8 cellular contexts compared by ENCODE assay signal in the genomic region with DNA sequence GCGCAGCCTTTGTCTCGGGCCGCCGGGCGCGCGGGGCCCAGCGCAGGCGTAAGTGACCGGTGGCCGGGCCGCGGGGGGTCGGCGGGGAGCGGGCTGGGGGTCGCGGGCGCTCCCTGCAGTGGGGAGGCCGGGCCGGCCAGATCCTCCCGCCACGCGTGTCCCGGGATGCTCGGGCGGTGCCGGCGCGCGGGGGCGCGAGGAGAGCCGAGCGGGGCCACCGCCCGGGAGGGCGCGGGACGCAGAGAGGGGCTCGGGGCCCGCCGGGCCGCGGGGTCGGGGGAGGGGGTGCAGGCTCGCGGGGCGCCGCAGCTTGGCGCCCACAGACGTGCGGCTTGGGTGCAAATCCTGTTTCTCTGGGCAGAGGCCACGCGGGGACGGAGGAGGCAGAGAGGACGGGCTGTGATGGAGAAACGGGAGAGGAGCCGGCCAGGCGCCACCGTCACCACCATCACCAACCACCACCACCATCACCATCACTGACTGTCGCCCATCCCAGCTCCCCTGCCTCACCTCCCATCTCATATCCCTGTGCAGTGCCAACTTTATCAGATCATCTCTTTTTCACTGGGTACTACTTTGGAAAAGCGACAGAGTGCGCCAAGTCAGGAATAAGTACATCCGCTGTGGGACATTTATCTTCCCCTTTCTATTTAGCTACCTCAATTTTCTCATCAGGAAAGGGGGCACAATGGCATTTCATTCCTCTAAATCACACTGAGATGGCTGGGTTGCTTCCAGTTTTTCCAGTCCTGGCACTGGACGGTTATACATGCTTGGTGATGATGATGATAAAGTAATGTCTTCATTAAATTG.
A peak's percentile ranks its signal among the peaks of the same experiment; 100 is the strongest.
DNase-seq lines count a peak whose midpoint lies in the region; ATAC-seq and TF ChIP-seq lines count a peak whose summit lies in the region.

No MANE protein-coding gene starts in this region.

- H3K4me3 Mint-ChIP-seq in activated naive CD4-positive, alpha-beta T cell treated with anti-CD3 and anti-CD28 coated beads, Interleukin-2, amount 10 ng/mL, durations not matched to agents 7 days and 5 days, result peak overlapping the region; percentile 72
- H3K4me3 Mint-ChIP-seq in T-cell, result peak overlapping the region; percentile 73 to 83 (median 78)

- TF ChIP-seq CTCF in transverse colon (IDR thresholded peaks at IDR 0.05), result no peak

- H3K4me1 Mint-ChIP-seq in activated naive CD4-positive, alpha-beta T cell treated with anti-CD3 and anti-CD28 coated beads, Interleukin-2, amount 10 ng/mL, durations not matched to agents 7 days and 5 days, result peaks cover 9% of the 10 kb centered on the region
- H3K4me1 Mint-ChIP-seq in T-cell, result peaks cover 7 to 13% (median 12%) of the 10 kb centered on the region in 3 donors

- ATAC-seq in T-cell (replicated peaks in 1 of 4), result no peak

- no peaks in the 10 kb centered on the region for H3K36me3 Mint-ChIP-seq in activated naive CD4-positive, alpha-beta T cell treated with anti-CD3 and anti-CD28 coated beads, Interleukin-2, amount 10 ng/mL, durations not matched to agents 7 days and 5 days
- H3K36me3 Mint-ChIP-seq in T-cell, result no peaks in the 10 kb centered on the region

- WGBS in transverse colon (ENCODE audit: low coverage in 1 of 2), 2 donors, result 18 to 33% methylated on average over 2 to 16 of the region's 66 CpGs

- H3K36me3 ChIP-seq in iPS-18a (ENCODE audit: control insufficient read depth, low read depth, low read length), result no peaks in the 10 kb centered on the region
- H3K36me3 ChIP-seq in transverse colon, result no peaks in the 10 kb centered on the region

- no peak for DNase-seq in activated naive CD4-positive, alpha-beta T cell treated with anti-CD3 and anti-CD28 coated beads, Interleukin-2, amount 10 ng/mL, durations not matched to agents 7 days and 5 days
- no peak for DNase-seq in activated naive CD4-positive, alpha-beta T cell treated with anti-CD3 and anti-CD28 coated beads, Interleukin-2, amount 50 U/mL, for 16 hours
- DNase-seq in T-cell, result no peak
- no peak for DNase-seq in transverse colon
- no peak for DNase-seq in NCI-H2107 (lab: John Stamatoyannopoulos, UW)
- no peak for DNase-seq in DMS153 (lab: John Stamatoyannopoulos, UW)
- no peak for DNase-seq in HCEC 1CT

- no peak for TF ChIP-seq EP300 in transverse colon (IDR thresholded peaks at IDR 0.05; ENCODE audit: low read depth)

- in situ Hi-C loops in transverse colon (cut with MboI; ENCODE audit: low pct_ligation_motif_present in 1 of 4, low pct_unique_long_range_greater_than_20kb in 1 of 4, low sequenced_read_pairs in 3 of 4), result no loop called here

- POLR2A ChIA-PET in T-cell (lab: Charles Lee), result no interaction called here

- H3K27me3 ChIP-seq in iPS-18a (ENCODE audit: control insufficient read depth, insufficient read depth, low read length) (peaks cover 13% of the 10 kb centered on the region), transverse colon (peaks cover 62% of the 10 kb centered on the region)

- H3K27me3 Mint-ChIP-seq in activated naive CD4-positive, alpha-beta T cell treated with anti-CD3 and anti-CD28 coated beads, Interleukin-2, amount 10 ng/mL, durations not matched to agents 7 days and 5 days, result peaks cover 63% of the 10 kb centered on the region
- peaks cover 66% of the 10 kb centered on the region in 2 donors for H3K27me3 Mint-ChIP-seq in T-cell

- H3K9ac ChIP-seq in iPS-18a (ENCODE audit: low read length), result peak overlapping the region; percentile 47

- CTCF ChIA-PET in activated naive CD4-positive, alpha-beta T cell treated with anti-CD3 and anti-CD28 coated beads, Interleukin-2, amount 10 ng/mL, durations not matched to agents 7 days and 5 days (lab: Charles Lee), result no interaction called here
- CTCF ChIA-PET in T-cell (lab: Charles Lee), result no interaction called here

- H3K9me3 Mint-ChIP-seq in activated naive CD4-positive, alpha-beta T cell treated with anti-CD3 and anti-CD28 coated beads, Interleukin-2, amount 10 ng/mL, durations not matched to agents 7 days and 5 days, result no peaks in the 10 kb centered on the region
- H3K9me3 Mint-ChIP-seq in T-cell, result no peaks in the 10 kb centered on the region

- peak overlapping the region; percentile 76 for H3K4me3 ChIP-seq in iPS-18a (ENCODE audit: low read length)
- peak overlapping the region in 3 of 4 donors; percentile 23 to 47 (median 30) for H3K4me3 ChIP-seq in transverse colon

- intact Hi-C loops in transverse colon (cut with DNase I; ENCODE audit: low total_unique reads), result no loop called here

- no peak for TF ChIP-seq POLR2A in transverse colon (IDR thresholded peaks at IDR 0.05)

- H3K27ac ChIP-seq in iPS-18a (ENCODE audit: low read length) (no peak overlapping the region), transverse colon (no peak overlapping the region)

- H3K27ac Mint-ChIP-seq in activated naive CD4-positive, alpha-beta T cell treated with anti-CD3 and anti-CD28 coated beads, Interleukin-2, amount 10 ng/mL, durations not matched to agents 7 days and 5 days, result no peak overlapping the region
- no peak overlapping the region for H3K27ac Mint-ChIP-seq in T-cell

- H3K9me3 ChIP-seq in iPS-18a (ENCODE audit: control insufficient read depth, low read depth, low read length), result no peaks in the 10 kb centered on the region
- H3K9me3 ChIP-seq in transverse colon, result no peaks in the 10 kb centered on the region

- peaks cover 4% of the 10 kb centered on the region for H3K4me1 ChIP-seq in iPS-18a (ENCODE audit: control insufficient read depth, low read depth, low read length)
- H3K4me1 ChIP-seq in transverse colon, result peaks cover 0 to 5% (median 4%) of the 10 kb centered on the region in 4 donors
